In genomic region chrX:83845397-83845796, GRCh38 we compare ENCODE assay signal across 8 cellular contexts. TPM values are rescaled to one million over a fixed set of nuclear protein-coding genes. Genes with fewer than 3 reads are reported as not detected.
DNase-seq lines count a peak whose midpoint lies in the region; ATAC-seq and TF ChIP-seq lines count a peak whose summit lies in the region.

No MANE protein-coding gene starts in this region.

- H3K4me1 Mint-ChIP-seq in MCF 10A (ENCODE audit: insufficient read depth, unreplicated experiment), result no peaks in the 10 kb centered on the region
- H3K4me1 Mint-ChIP-seq in activated CD4-positive, alpha-beta memory T cell treated with anti-CD3 and anti-CD28 coated beads, Interleukin-2, amount 10 ng/mL, durations not matched to agents 7 days and 5 days, result no peaks in the 10 kb centered on the region

- no peaks in the 10 kb centered on the region for H3K9me2 ChIP-seq in PC-3 (replicated peaks; ENCODE audit: low read length)

- WGBS in esophagus squamous epithelium, 2 donors, result 6 to 20% methylated on average over 2 of the region's 2 CpGs

- no peaks in the 10 kb centered on the region for H4K20me1 ChIP-seq in PC-3 (ENCODE audit: low read length)

- no peak overlapping the region for H3K4me3 Mint-ChIP-seq in MCF 10A (ENCODE audit: unreplicated experiment)
- H3K4me3 Mint-ChIP-seq in activated CD4-positive, alpha-beta memory T cell treated with anti-CD3 and anti-CD28 coated beads, Interleukin-2, amount 10 ng/mL, durations not matched to agents 7 days and 5 days, result no peak overlapping the region

- H3K79me2 ChIP-seq in PC-3 (ENCODE audit: low read length), result no peaks in the 10 kb centered on the region

- no peaks in the 10 kb centered on the region for H3K36me3 ChIP-seq in breast epithelium
- no peaks in the 10 kb centered on the region for H3K36me3 ChIP-seq in PC-3 (ENCODE audit: low read depth, low read length)
- H3K36me3 ChIP-seq in esophagus squamous epithelium, result no peaks in the 10 kb centered on the region

- H3K4me3 ChIP-seq in breast epithelium (no peak overlapping the region), PC-3 (ENCODE audit: low read length) (no peak overlapping the region), esophagus squamous epithelium (no peak overlapping the region), retinal pigment epithelial cell (ENCODE audit: low read length) (no peak overlapping the region)

- H3K27ac ChIP-seq in breast epithelium (no peak overlapping the region), PC-3 (ENCODE audit: low read length) (no peak overlapping the region), esophagus squamous epithelium (no peak overlapping the region)

- no peaks in the 10 kb centered on the region for H3K27me3 Mint-ChIP-seq in MCF 10A (ENCODE audit: insufficient read depth, unreplicated experiment)
- no peaks in the 10 kb centered on the region for H3K27me3 Mint-ChIP-seq in activated CD4-positive, alpha-beta memory T cell treated with anti-CD3 and anti-CD28 coated beads, Interleukin-2, amount 10 ng/mL, durations not matched to agents 7 days and 5 days

- H3F3A ChIP-seq in PC-3 (ENCODE audit: low read length, unreplicated experiment), result no peaks in the 10 kb centered on the region

- ATAC-seq in GM21723 (IDR thresholded peaks at IDR 0.05; ENCODE audit: unreplicated experiment) (peak; percentile 99), PC-3 (peak; percentile 81)

- H3K27ac Mint-ChIP-seq in MCF 10A (ENCODE audit: low read depth, unreplicated experiment), result no peak overlapping the region
- no peak overlapping the region for H3K27ac Mint-ChIP-seq in activated CD4-positive, alpha-beta memory T cell treated with anti-CD3 and anti-CD28 coated beads, Interleukin-2, amount 10 ng/mL, durations not matched to agents 7 days and 5 days

- H3K36me3 Mint-ChIP-seq in MCF 10A (ENCODE audit: insufficient read depth, unreplicated experiment), result no peaks in the 10 kb centered on the region
- H3K36me3 Mint-ChIP-seq in activated CD4-positive, alpha-beta memory T cell treated with anti-CD3 and anti-CD28 coated beads, Interleukin-2, amount 10 ng/mL, durations not matched to agents 7 days and 5 days (ENCODE audit: low read depth), result no peaks in the 10 kb centered on the region

- peak overlapping the region; percentile 32; the same call in 1 of the 2 replicates for H2AFZ ChIP-seq in PC-3 (ENCODE audit: low read length)

- BruUV-seq in MCF 10A (replicated peaks; lab: Mats Ljungman, UMichigan), result no TSS peak
- BruUV-seq in PC-3 (replicated peaks; lab: Mats Ljungman, UMichigan), result no TSS peak

- no peak overlapping the region for H3K9ac ChIP-seq in PC-3 (ENCODE audit: low read length)

- intact Hi-C loops in MCF 10A (cut with micrococcal nuclease), result no loop called here
- intact Hi-C loops in breast epithelium (cut with DNase I; ENCODE audit: low total_unique reads), result no loop called here
- intact Hi-C loops in PC-3 (cut with micrococcal nuclease), result loop anchor here (1.0 to 5.0 kb wide), 2 partner anchors 74 to 87 kb away; no protein-coding TSS in a partner anchor
- intact Hi-C loops in esophagus squamous epithelium (cut with DNase I), result no loop called here

- H3K4me1 ChIP-seq in breast epithelium (no peaks in the 10 kb centered on the region), PC-3 (ENCODE audit: insufficient read depth, low read length) (no peaks in the 10 kb centered on the region), esophagus squamous epithelium (no peaks in the 10 kb centered on the region)

- CTCF ChIA-PET in MCF 10A (lab: Yijun Ruan, JAX) (interaction anchor here (0.6 to 2.4 kb wide), 5 partner anchors 9 to 1675 kb away, joined by 3 to 27 read pairs (median 3); no protein-coding TSS in a partner anchor), PC-3 (lab: Charles Lee) (interaction anchor here (0.6 kb wide), 1 partner anchor 276 kb away, joined by 10 read pairs; no protein-coding TSS in a partner anchor)
- CTCF ChIA-PET in activated CD4-positive, alpha-beta memory T cell treated with anti-CD3 and anti-CD28 coated beads, Interleukin-2, amount 10 ng/mL, durations not matched to agents 7 days and 5 days (lab: Charles Lee), result no interaction called here

- H3K4me2 ChIP-seq in PC-3 (ENCODE audit: low read length), result no peak overlapping the region

- TF ChIP-seq POLR2A in breast epithelium (IDR thresholded peaks at IDR 0.05) (no peak), esophagus squamous epithelium (IDR thresholded peaks at IDR 0.05) (no peak)

- H3K9me3 ChIP-seq in breast epithelium (peaks cover 0 to 9% of the 10 kb centered on the region in 2 donors), PC-3 (ENCODE audit: low read length) (no peaks in the 10 kb centered on the region), esophagus squamous epithelium (no peaks in the 10 kb centered on the region)

- POLR2A ChIA-PET in MCF 10A (lab: Yijun Ruan, JAX), result no interaction called here
- POLR2A ChIA-PET in PC-3 (lab: Charles Lee; ENCODE audit: unreplicated experiment), result no interaction called here
- POLR2A ChIA-PET in activated CD4-positive, alpha-beta memory T cell treated with anti-CD3 and anti-CD28 coated beads, Interleukin-2, amount 10 ng/mL, durations not matched to agents 7 days and 5 days (lab: Charles Lee), result no interaction called here

- H3K9me3 Mint-ChIP-seq in MCF 10A (ENCODE audit: unreplicated experiment), result no peaks in the 10 kb centered on the region
- peaks cover 2% of the 10 kb centered on the region for H3K9me3 Mint-ChIP-seq in activated CD4-positive, alpha-beta memory T cell treated with anti-CD3 and anti-CD28 coated beads, Interleukin-2, amount 10 ng/mL, durations not matched to agents 7 days and 5 days

- TF ChIP-seq CTCF in MCF 10A (IDR thresholded peaks at IDR 0.05; ENCODE audit: unreplicated experiment) (peak; percentile 70), breast epithelium (IDR thresholded peaks at IDR 0.05) (peak in 1 of 3 donors; percentile 21), PC-3 (conservative IDR thresholded peaks at IDR 0.05; ENCODE audit: low read depth, low read length) (peak; percentile 70), esophagus squamous epithelium (IDR thresholded peaks at IDR 0.05) (peak in 5 of 6 experiments; percentile 9 to 59 (median 39)), retinal pigment epithelial cell (conservative IDR thresholded peaks at IDR 0.05; ENCODE audit: low read depth, low read length) (peak; percentile 67)

- peaks cover 0 to 15% of the 10 kb centered on the region in 2 donors for H3K27me3 ChIP-seq in breast epithelium
- H3K27me3 ChIP-seq in PC-3 (ENCODE audit: low read length), result no peaks in the 10 kb centered on the region
- H3K27me3 ChIP-seq in esophagus squamous epithelium, result no peaks in the 10 kb centered on the region

- DNase-seq in MCF 10A (ENCODE audit: unreplicated experiment) (peak; percentile 58), breast epithelium (ENCODE audit: low spot score in 2 of 2) (no peak), HT1080 (ENCODE audit: low read depth) (peak; percentile 0), PC-3 (peak; percentile 50), esophagus squamous epithelium (lab: John Stamatoyannopoulos, UW) (no peak), retinal pigment epithelial cell (ENCODE audit: low read depth) (no peak)
- no peak for DNase-seq in activated CD4-positive, alpha-beta memory T cell treated with anti-CD3 and anti-CD28 coated beads, Interleukin-2, amount 10 ng/mL, durations not matched to agents 7 days and 5 days

RNA-seq across cellular contexts. Expression of gene CYLC1, which starts 15.5 kb away (rescaled TPM):
- not detected in 2 replicates for total RNA-seq in MCF 10A (2022)
- not detected for total RNA-seq in breast epithelium
- not detected in 2 replicates for total RNA-seq in HT1080 (2014; rRNA removed; shearing (Covaris generic))
- not detected in 2 replicates for polyA plus RNA-seq in HT1080 (2015; cell fraction: cytosol; rRNA removed)
- not detected in 2 replicates for polyA plus RNA-seq in HT1080 (2015; cell fraction: nucleus; rRNA removed)
- not detected in 2 replicates for total RNA-seq in PC-3 (2014; rRNA removed)
- not detected for total RNA-seq in esophagus squamous epithelium
- total RNA-seq in activated CD4-positive, alpha-beta memory T cell treated with anti-CD3 and anti-CD28 coated beads, Interleukin-2, amount 10 ng/mL, durations not matched to agents 7 days and 5 days, result not detected

Comparison
In these comparisons a context has a peak if more than half of its experiments do, and no peak if none do; other contexts are left out.
1. DNase-seq: peak in MCF 10A (single experiment), HT1080 (single experiment) and PC-3 (single experiment); none in breast epithelium (0 of 2), esophagus squamous epithelium (single experiment), retinal pigment epithelial cell (single experiment) and activated CD4-positive, alpha-beta memory T cell treated with anti-CD3 and anti-CD28 coated beads, Interleukin-2, amount 10 ng/mL, durations not matched to agents 7 days and 5 days (single experiment).